In the genomic region with DNA sequence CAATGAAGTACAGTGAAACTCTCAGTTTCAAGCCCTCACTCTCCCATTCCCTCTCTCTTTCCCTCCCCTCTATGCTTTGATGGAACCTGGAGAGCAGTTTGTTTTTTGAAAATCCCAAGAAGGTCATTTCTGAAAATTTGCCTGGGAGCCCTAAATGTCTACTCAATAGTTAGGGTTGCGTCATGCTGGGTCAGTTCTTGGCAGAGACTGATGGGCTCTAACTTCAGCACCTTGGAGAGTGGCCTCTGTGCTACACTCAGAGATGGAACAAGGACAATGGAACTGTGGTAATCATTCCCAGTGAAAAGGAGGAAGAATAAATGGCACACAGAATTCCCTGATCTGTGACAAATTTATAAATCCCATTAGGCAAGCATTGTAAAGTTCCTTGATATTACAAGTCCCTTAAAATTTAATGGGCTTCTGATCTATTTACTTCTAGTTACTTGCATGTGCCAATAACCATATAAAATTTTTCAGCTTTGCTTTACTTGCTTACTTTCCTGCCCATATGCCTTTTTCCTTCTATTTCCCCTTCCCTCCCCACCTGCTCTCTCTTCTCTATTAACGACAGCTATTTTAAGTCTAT, we compare ENCODE assay signal across 1 cellular context.
A peak's percentile ranks its signal among the peaks of the same experiment; 100 is the strongest.
TF ChIP-seq lines count a peak whose summit lies in the region.

No MANE protein-coding gene starts in this region.

TF ChIP-seq in H1, 55 proteins besides CTCF, POLR2A, EP300 and RAD21 (continued from another document):
- TF ChIP-seq, protein P1, sequence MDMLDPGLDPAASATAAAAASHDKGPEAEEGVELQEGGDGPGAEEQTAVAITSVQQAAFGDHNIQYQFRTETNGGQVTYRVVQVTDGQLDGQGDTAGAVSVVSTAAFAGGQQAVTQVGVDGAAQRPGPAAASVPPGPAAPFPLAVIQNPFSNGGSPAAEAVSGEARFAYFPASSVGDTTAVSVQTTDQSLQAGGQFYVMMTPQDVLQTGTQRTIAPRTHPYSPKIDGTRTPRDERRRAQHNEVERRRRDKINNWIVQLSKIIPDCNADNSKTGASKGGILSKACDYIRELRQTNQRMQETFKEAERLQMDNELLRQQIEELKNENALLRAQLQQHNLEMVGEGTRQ (IDR thresholded peaks at IDR 0.05; ENCODE audit: low read length), result no peak
- TF ChIP-seq CEBPB (IDR thresholded peaks at IDR 0.05; ENCODE audit: low read depth, low read length) (peak; percentile 97), JUN (IDR thresholded peaks at IDR 0.05; ENCODE audit: low read depth, low read length) (no peak)
